In the genomic region with DNA sequence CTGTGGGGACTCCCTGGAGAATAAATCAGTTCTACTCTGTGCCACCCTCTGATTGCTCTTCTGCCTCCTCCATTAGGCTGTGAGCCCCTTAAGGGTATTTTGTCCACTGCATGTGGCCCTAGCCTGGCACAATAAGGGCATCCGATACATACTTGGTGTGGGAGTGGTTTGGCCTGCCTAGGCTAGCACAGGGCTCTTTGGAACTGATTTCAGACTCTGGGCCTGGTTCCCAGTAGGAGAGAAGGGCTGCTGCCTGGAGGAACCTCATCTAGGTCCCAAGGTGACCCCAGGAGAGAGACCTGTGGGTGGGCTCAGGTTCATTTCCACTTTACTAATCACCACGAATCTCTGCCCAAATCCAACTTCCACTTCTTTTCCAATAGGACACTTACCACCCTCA, we compare ENCODE assay signal across 29 cellular contexts. TPM values are rescaled to one million over a fixed set of nuclear protein-coding genes. Genes with fewer than 3 reads are reported as not detected.
DNase-seq lines count a peak whose midpoint lies in the region; ATAC-seq and TF ChIP-seq lines count a peak whose summit lies in the region.
"Had no signal": no experiment of that assay in that cellular context is flagged by ENCODE, and none has a peak within 500 bp of the region (broad histone marks: within the 10 kb centered on the region; RNA-seq: fewer than 3 reads in every experiment).

No MANE protein-coding gene starts in this region.

- DNase-seq in activated CD8-positive, alpha-beta memory T cell treated with anti-CD3 and anti-CD28 coated beads, Interleukin-2, amount 50 U/mL, for 48 hours, result peak; percentile 18
- DNase-seq in activated CD8-positive, alpha-beta memory T cell treated with anti-CD3 and anti-CD28 coated beads, Interleukin-2, amount 50 U/mL, for 4 hours, result no peak
- DNase-seq in epithelial cell of prostate (ENCODE audit: low read depth, low spot score) (no peak), lung (ENCODE audit: low spot score) (peak; percentile 28), tibial artery (no peak), NCI-H2081 treated with DMSO at 0.1 percent for 48 hours (lab: John Stamatoyannopoulos, UW) (no peak), kidney tubule cell (ENCODE audit: low spot score) (no peak), T1000 (lab: John Stamatoyannopoulos, UW) (no peak)
- DNase-seq: activated CD4-positive, CD25-positive, alpha-beta regulatory T cell treated with anti-CD3 and anti-CD28 coated beads, Interleukin-2, amount 50 U/mL, for 72 hours; activated CD8-positive, alpha-beta T cell treated with anti-CD3 and anti-CD28 coated beads for 36 hours; activated gamma-delta T cell treated with Interleukin-2 at 50 U/mL for 16 hours; AML-193; body of pancreas; DMS79; effector memory CD8-positive, alpha-beta T cell; GOT3; kidney; mesendoderm; naive thymus-derived CD4-positive, alpha-beta T cell; NCI-H1105 treated with DMSO at 0.1 percent for 48 hours; NCI-H446 treated with DMSO at 0.1 percent for 48 hours; retina; SJCRH30; stimulated activated CD4-positive, alpha-beta T cell treated with anti-CD3 and anti-CD28 coated beads, Interleukin-2, amount 100 ng/mL, for 48 hours; stimulated activated naive CD4-positive, alpha-beta T cell treated with Interleukin-2 at 50 U/mL for 16 hours; T-cell; transverse colon had no signal

- H3K27ac ChIP-seq in epithelial cell of prostate, result peak overlapping the region; percentile 15
- H3K27ac ChIP-seq in lung (ENCODE audit: low read depth in 1 of 2, low read length in 1 of 2), result no peak overlapping the region
- peak overlapping the region; percentile 23 to 46 for H3K27ac ChIP-seq in tibial artery
- H3K27ac ChIP-seq: body of pancreas, SJCRH30, spleen, transverse colon had no signal

- H3K4me1 ChIP-seq in lung (ENCODE audit: control insufficient read depth in 2 of 2, insufficient read depth in 2 of 2, low read length in 2 of 2) (peaks cover 0 to 4% of the 10 kb centered on the region in 2 donors), tibial artery (peaks cover 0 to 32% (median 18%) of the 10 kb centered on the region in 4 donors)
- H3K4me1 ChIP-seq: SJCRH30 had no signal

- TF ChIP-seq CTCF in lung (IDR thresholded peaks at IDR 0.05; ENCODE audit: control extremely low read depth, extremely low read depth) (no peak), tibial artery (IDR thresholded peaks at IDR 0.05) (no peak)

- H3K4me3 ChIP-seq in lung, result no peak overlapping the region
- no peak overlapping the region for H3K4me3 ChIP-seq in tibial artery
- H3K4me3 ChIP-seq: body of pancreas, SJCRH30, spleen, transverse colon had no signal

- 68 to 79% methylated on average over 2 of the region's 2 CpGs for WGBS in lung, 2 donors

- H3K9me3 ChIP-seq in lung (ENCODE audit: control insufficient read depth in 2 of 2, insufficient read depth in 1 of 2, low read length in 1 of 2) (peaks cover 0 to 2% of the 10 kb centered on the region in 2 donors), tibial artery (no peaks in the 10 kb centered on the region)
- H3K9me3 ChIP-seq: body of pancreas, SJCRH30, spleen, transverse colon had no signal

- intact Hi-C loops in tibial artery (cut with DNase I; ENCODE audit: low total_unique reads), result loop anchor here (10.0 kb wide), 2 partner anchors 148 to 308 kb away; partner anchors contain the start of gene OXSR1

- no peak for ATAC-seq in lung (ENCODE audit: insufficient read depth, low FRiP score)
- ATAC-seq: activated CD8-positive, alpha-beta T cell treated with anti-CD3 and anti-CD28 coated beads for 36 hours; body of pancreas; effector memory CD8-positive, alpha-beta T cell; naive thymus-derived CD4-positive, alpha-beta T cell; T-cell had no signal

- H3K27me3 ChIP-seq in lung (ENCODE audit: control insufficient read depth, insufficient read depth) (no peaks in the 10 kb centered on the region), tibial artery (no peaks in the 10 kb centered on the region)
- H3K27me3 ChIP-seq: body of pancreas, SJCRH30, transverse colon had no signal

- H3K36me3 ChIP-seq in lung (ENCODE audit: control insufficient read depth in 2 of 2, insufficient read depth in 2 of 2, low read length in 2 of 2), result no peaks in the 10 kb centered on the region
- H3K36me3 ChIP-seq in tibial artery, result no peaks in the 10 kb centered on the region
- H3K36me3 ChIP-seq: SJCRH30, spleen, transverse colon had no signal

RNA-seq across cellular contexts. Expression of gene CTDSPL, which starts 5.3 kb away (rescaled TPM):
- total RNA-seq in lung, result 10 to 100 TPM; 52.8 to 79.1 TPM
- polyA plus RNA-seq in lung, result 10 to 100 TPM; 12.5 to 14.2 TPM
- polyA plus RNA-seq: IgD-negative memory B cell had no signal

Comparison
In these comparisons a context has a peak if more than half of its experiments do, and no peak if none do; other contexts are left out.
1. DNase-seq: peak in activated CD8-positive, alpha-beta memory T cell treated with anti-CD3 and anti-CD28 coated beads, Interleukin-2, amount 50 U/mL, for 48 hours (single experiment) and lung (single experiment); none in activated CD8-positive, alpha-beta memory T cell treated with anti-CD3 and anti-CD28 coated beads, Interleukin-2, amount 50 U/mL, for 4 hours (single experiment), epithelial cell of prostate (single experiment), tibial artery (0 of 2), NCI-H2081 treated with DMSO at 0.1 percent for 48 hours (single experiment), kidney tubule cell (single experiment) and T1000 (single experiment).
2. H3K27ac ChIP-seq: peak in epithelial cell of prostate (single experiment) and tibial artery (2 of 2); none in lung (0 of 2).